ENCODE assay signal across 26 cellular contexts in genomic region chr16:7233963-7234362, GRCh38.
"Had no signal": no experiment of that assay in that cellular context is flagged by ENCODE, and none has a peak within 500 bp of the region (broad histone marks: within the 10 kb centered on the region; RNA-seq: fewer than 3 reads in every experiment).

No MANE protein-coding gene starts in this region.

- H3K27ac ChIP-seq: coronary artery, dorsolateral prefrontal cortex, epithelial cell of prostate, esophagus squamous epithelium, gastrocnemius medialis, heart right ventricle, left lung, lower lobe of right lung had no signal

- H3K9me3 ChIP-seq: esophagus squamous epithelium, gastrocnemius medialis, heart right ventricle, lower lobe of right lung, mucosa of descending colon had no signal

- H3K4me1 ChIP-seq: esophagus squamous epithelium, gastrocnemius medialis, heart right ventricle, left lung, lower lobe of right lung had no signal

- ATAC-seq: esophagus mucosa, gastrocnemius medialis, heart right ventricle, left cardiac atrium, left lung, left ventricle myocardium superior, lower lobe of right lung, mucosa of descending colon had no signal

- H3K27me3 ChIP-seq: esophagus squamous epithelium, gastrocnemius medialis, heart right ventricle, left lung had no signal

- DNase-seq: dermis blood vessel endothelial cell; effector CD4-positive, alpha-beta T cell; effector memory CD4-positive, alpha-beta T cell; erythroblast; esophagus squamous epithelium; foreskin fibroblast; foreskin melanocyte; gastrocnemius medialis; glutamatergic neuron; head of caudate nucleus; heart right ventricle; hippocampal formation; left cardiac atrium; left lung; left ventricle myocardium superior; lower lobe of right lung; mesenchymal stem cell; mucosa of descending colon had no signal

- H3K36me3 ChIP-seq: esophagus squamous epithelium, gastrocnemius medialis, heart right ventricle, left lung, lower lobe of right lung had no signal

- FAIRE-seq: colon, endometrium, islet of Langerhans, keratinocyte had no signal

- H3K4me3 ChIP-seq: coronary artery, dorsolateral prefrontal cortex, esophagus squamous epithelium, gastrocnemius medialis, heart right ventricle, left lung, lower lobe of right lung, mucosa of descending colon had no signal
